In the genomic region with DNA sequence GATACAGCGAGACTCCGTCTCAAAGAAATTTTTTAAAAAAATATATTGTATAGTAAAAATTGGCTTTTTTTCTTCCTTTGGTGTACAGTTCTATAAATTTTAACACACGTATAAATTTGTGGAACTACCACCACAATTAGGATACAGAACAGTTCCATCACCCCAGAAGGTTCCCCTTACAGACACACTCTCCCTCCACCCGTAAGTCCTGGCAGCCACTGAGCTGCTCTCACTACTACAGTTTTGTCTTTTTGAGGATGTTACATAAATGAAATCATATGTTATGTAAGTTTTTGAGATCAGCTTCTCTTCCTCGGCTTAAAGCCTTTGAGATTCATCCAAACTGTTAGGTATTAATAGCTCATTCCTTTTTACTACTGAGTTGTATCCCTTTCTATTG, we compare ENCODE assay signal across 26 cellular contexts.
"Had no signal": no experiment of that assay in that cellular context is flagged by ENCODE, and none has a peak within 500 bp of the region (broad histone marks: within the 10 kb centered on the region; RNA-seq: fewer than 3 reads in every experiment).

No MANE protein-coding gene starts in this region.

- H3K4me3 Mint-ChIP-seq: activated CD4-positive, alpha-beta memory T cell treated with anti-CD3 and anti-CD28 coated beads for 36 hours; activated CD4-positive, alpha-beta T cell treated with anti-CD3 and anti-CD28 coated beads, Interleukin-2, amount 10 ng/mL, durations not matched to agents 7 days and 5 days; activated naive CD8-positive, alpha-beta T cell treated with anti-CD3 and anti-CD28 coated beads, Interleukin-2, amount 50 U/mL, for 24 hours; activated T-cell treated with anti-CD3 and anti-CD28 coated beads, Interleukin-2, amount 50 U/mL, for 4 hours; T-cell had no signal

- H3K4me1 Mint-ChIP-seq: T-cell had no signal

- H3K9me3 ChIP-seq: body of pancreas had no signal

- H3K4me1 ChIP-seq: ascending aorta, body of pancreas had no signal

- H3K27ac ChIP-seq: ascending aorta, body of pancreas, KMS-11, VCaP had no signal

- ATAC-seq: activated naive CD4-positive, alpha-beta T cell treated with anti-CD3 and anti-CD28 coated beads, Interleukin-2, amount 50 U/mL, for 72 hours; activated naive CD8-positive, alpha-beta T cell treated with anti-CD3 and anti-CD28 coated beads, Interleukin-2, amount 50 U/mL, for 24 hours; activated T-cell treated with anti-CD3 and anti-CD28 coated beads, Interleukin-2, amount 50 U/mL, for 4 hours; body of pancreas; T-cell had no signal

- H3K4me3 ChIP-seq: ascending aorta, body of pancreas had no signal

- H3K27ac Mint-ChIP-seq: activated CD4-positive, alpha-beta memory T cell treated with anti-CD3 and anti-CD28 coated beads for 36 hours; activated CD4-positive, alpha-beta T cell treated with anti-CD3 and anti-CD28 coated beads, Interleukin-2, amount 10 ng/mL, durations not matched to agents 7 days and 5 days; activated naive CD4-positive, alpha-beta T cell treated with anti-CD3 and anti-CD28 coated beads, Interleukin-2, amount 50 U/mL, for 72 hours; activated naive CD8-positive, alpha-beta T cell treated with anti-CD3 and anti-CD28 coated beads, Interleukin-2, amount 50 U/mL, for 24 hours; T-cell had no signal

- H3K36me3 ChIP-seq: ascending aorta had no signal

- DNase-seq: activated CD4-positive, alpha-beta memory T cell treated with anti-CD3 and anti-CD28 coated beads for 36 hours; activated CD4-positive, alpha-beta T cell treated with anti-CD3 and anti-CD28 coated beads, Interleukin-2, amount 10 ng/mL, durations not matched to agents 7 days and 5 days; activated CD4-positive, CD25-positive, alpha-beta regulatory T cell; activated CD8-positive, alpha-beta memory T cell treated with anti-CD3 and anti-CD28 coated beads for 24 hours; activated effector memory CD4-positive, alpha-beta T cell treated with anti-CD3 and anti-CD28 coated beads, Interleukin-2, amount 50 U/mL, for 16 hours; activated naive CD4-positive, alpha-beta T cell treated with Interleukin-2 at 50 U/mL for 16 hours; activated naive CD8-positive, alpha-beta T cell treated with anti-CD3 and anti-CD28 coated beads, Interleukin-2, amount 50 U/mL, for 24 hours; activated T-cell treated with anti-CD3 and anti-CD28 coated beads, Interleukin-2, amount 50 U/mL, for 4 hours; amniotic stem cell; body of pancreas; central memory CD4-positive, alpha-beta T cell; NCI-H1092; NCI-H1417; NCI-H1930; NCI-H2171 treated with DMSO at 0.1 percent for 48 hours; NCI-H226; NCI-H510A; NCI-H526 treated with DMSO at 0.1 percent for 48 hours; SHP77; T-cell; T-helper 2 cell; T1000 had no signal

- H3K27me3 ChIP-seq: ascending aorta, body of pancreas had no signal
